ENCODE assay signal across 8 cellular contexts in genomic region chr19:40603719-40604646, GRCh38. TPM values are rescaled to one million over a fixed set of nuclear protein-coding genes. Genes with fewer than 3 reads are reported as not detected.
A peak's percentile ranks its signal among the peaks of the same experiment; 100 is the strongest.
DNase-seq lines count a peak whose midpoint lies in the region; ATAC-seq lines count a peak whose summit lies in the region.

No MANE protein-coding gene starts in this region.

- peak overlapping the region; percentile 52 for H3K4me3 Mint-ChIP-seq in activated CD4-positive, alpha-beta T cell treated with anti-CD3 and anti-CD28 coated beads for 36 hours

- ATAC-seq in GM19023 (IDR thresholded peaks at IDR 0.05; ENCODE audit: unreplicated experiment) (peak; percentile 81), HG03280 (IDR thresholded peaks at IDR 0.05; ENCODE audit: unreplicated experiment) (peak; percentile 77)
- peak; percentile 80 for ATAC-seq in activated CD4-positive, alpha-beta T cell treated with anti-CD3 and anti-CD28 coated beads for 36 hours

- peak overlapping the region; percentile 49 for H3K27ac Mint-ChIP-seq in activated CD4-positive, alpha-beta T cell treated with anti-CD3 and anti-CD28 coated beads for 36 hours

- H3K4me1 Mint-ChIP-seq in activated CD4-positive, alpha-beta T cell treated with anti-CD3 and anti-CD28 coated beads for 36 hours = peaks cover 67% of the 10 kb centered on the region

- no peaks in the 10 kb centered on the region for H3K36me3 Mint-ChIP-seq in activated CD4-positive, alpha-beta T cell treated with anti-CD3 and anti-CD28 coated beads for 36 hours (ENCODE audit: low read depth)

- CTCF ChIA-PET in activated CD4-positive, alpha-beta T cell treated with anti-CD3 and anti-CD28 coated beads for 36 hours (lab: Charles Lee) = interaction anchor here (0.6 to 4.1 kb wide), 10 partner anchors 10 to 138 kb away, joined by 3 to 24 read pairs (median 4); partner anchors contain the start of gene BLVRB

- peaks cover 19% of the 10 kb centered on the region for H3K27me3 Mint-ChIP-seq in activated CD4-positive, alpha-beta T cell treated with anti-CD3 and anti-CD28 coated beads for 36 hours

- DNase-seq in AG08395 (ENCODE audit: low spot score) (peak; percentile 92), NCI-H446 treated with DMSO at 0.1 percent for 48 hours (lab: John Stamatoyannopoulos, UW) (peak; percentile 88), kidney glomerular epithelial cell (lab: John Stamatoyannopoulos, UW) (peak; percentile 91)
- peak; percentile 99 for DNase-seq in activated CD4-positive, alpha-beta T cell treated with anti-CD3 and anti-CD28 coated beads for 36 hours
- DNase-seq in stimulated activated CD4-positive, alpha-beta T cell treated with anti-CD3 and anti-CD28 coated beads, Interleukin-1b, Interleukin-23, amount 100 ng/mL, for 1 hour (ENCODE audit: low read depth in 2 of 2) = peak; percentile 90 to 93

- intact Hi-C loops in activated CD4-positive, alpha-beta T cell treated with anti-CD3 and anti-CD28 coated beads for 36 hours (cut with DNase I, micrococcal nuclease) = loop anchor here (1.0 to 10.0 kb wide), 15 partner anchors 11 to 759 kb away; partner anchors contain the start of genes AKT2 (in 1 of the 2), BLVRB (in 1 of the 2), C19orf47 (in 1 of the 2) and EGLN2 (in 1 of the 2)

- peak overlapping the region; percentile 39 for H3K27ac ChIP-seq in cingulate gyrus (ENCODE audit: low read depth, low read length)

- H3K9me3 Mint-ChIP-seq in activated CD4-positive, alpha-beta T cell treated with anti-CD3 and anti-CD28 coated beads for 36 hours (ENCODE audit: low read depth) = no peaks in the 10 kb centered on the region

- POLR2A ChIA-PET in activated CD4-positive, alpha-beta T cell treated with anti-CD3 and anti-CD28 coated beads for 36 hours (lab: Charles Lee) = interaction anchor here (0.5 to 1.9 kb wide), 3 partner anchors 9 to 377 kb away, joined by 3 to 15 read pairs (median 3); no protein-coding TSS in a partner anchor

RNA-seq across cellular contexts. Expression of gene LTBP4, which starts 2.8 kb away (rescaled TPM):
- total RNA-seq in activated CD4-positive, alpha-beta T cell treated with anti-CD3 and anti-CD28 coated beads for 36 hours = 100 to 1,000 TPM; 142 to 145 TPM

RNA-seq across cellular contexts. Expression of gene SHKBP1, which starts 27.3 kb away (rescaled TPM):
- 100 to 1,000 TPM; 100 to 155 TPM for total RNA-seq in activated CD4-positive, alpha-beta T cell treated with anti-CD3 and anti-CD28 coated beads for 36 hours

Comparison
In these comparisons a context has a peak if more than half of its experiments do, and no peak if none do; other contexts are left out.
1. Peak in every context shown above with its lines: DNase-seq, ATAC-seq and H3K27ac ChIP-seq.